Comparison of ENCODE assay signal across 1 cellular context in the genomic region with DNA sequence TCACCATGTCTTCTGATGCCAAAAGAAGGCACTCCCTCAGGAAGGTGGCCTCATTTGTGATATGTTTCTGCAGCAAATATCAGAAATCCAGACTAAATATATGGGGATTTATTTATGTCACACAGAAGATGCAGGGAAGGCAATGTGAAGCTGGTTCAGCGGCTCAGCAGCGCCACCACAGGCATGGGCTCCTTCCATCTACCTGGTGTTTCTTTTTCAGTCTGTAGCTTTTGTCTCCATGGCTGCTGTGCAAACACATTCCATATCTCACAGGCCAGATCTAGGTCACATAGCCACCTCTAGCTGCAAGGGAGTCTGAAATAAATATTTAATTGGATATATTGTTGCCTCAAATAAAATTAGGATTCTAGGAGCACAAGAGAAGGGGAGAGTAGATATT.
TF ChIP-seq lines count a peak whose summit lies in the region.

No MANE protein-coding gene starts in this region.

TF ChIP-seq in HepG2, 621 proteins besides CTCF, POLR2A, EP300 and RAD21:
- TF ChIP-seq, protein P1, sequence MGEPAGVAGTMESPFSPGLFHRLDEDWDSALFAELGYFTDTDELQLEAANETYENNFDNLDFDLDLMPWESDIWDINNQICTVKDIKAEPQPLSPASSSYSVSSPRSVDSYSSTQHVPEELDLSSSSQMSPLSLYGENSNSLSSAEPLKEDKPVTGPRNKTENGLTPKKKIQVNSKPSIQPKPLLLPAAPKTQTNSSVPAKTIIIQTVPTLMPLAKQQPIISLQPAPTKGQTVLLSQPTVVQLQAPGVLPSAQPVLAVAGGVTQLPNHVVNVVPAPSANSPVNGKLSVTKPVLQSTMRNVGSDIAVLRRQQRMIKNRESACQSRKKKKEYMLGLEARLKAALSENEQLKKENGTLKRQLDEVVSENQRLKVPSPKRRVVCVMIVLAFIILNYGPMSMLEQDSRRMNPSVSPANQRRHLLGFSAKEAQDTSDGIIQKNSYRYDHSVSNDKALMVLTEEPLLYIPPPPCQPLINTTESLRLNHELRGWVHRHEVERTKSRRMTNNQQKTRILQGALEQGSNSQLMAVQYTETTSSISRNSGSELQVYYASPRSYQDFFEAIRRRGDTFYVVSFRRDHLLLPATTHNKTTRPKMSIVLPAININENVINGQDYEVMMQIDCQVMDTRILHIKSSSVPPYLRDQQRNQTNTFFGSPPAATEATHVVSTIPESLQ (CRISPR knock-in tag; conservative IDR thresholded peaks at IDR 0.05) = no peak
- TF ChIP-seq, protein P2, sequence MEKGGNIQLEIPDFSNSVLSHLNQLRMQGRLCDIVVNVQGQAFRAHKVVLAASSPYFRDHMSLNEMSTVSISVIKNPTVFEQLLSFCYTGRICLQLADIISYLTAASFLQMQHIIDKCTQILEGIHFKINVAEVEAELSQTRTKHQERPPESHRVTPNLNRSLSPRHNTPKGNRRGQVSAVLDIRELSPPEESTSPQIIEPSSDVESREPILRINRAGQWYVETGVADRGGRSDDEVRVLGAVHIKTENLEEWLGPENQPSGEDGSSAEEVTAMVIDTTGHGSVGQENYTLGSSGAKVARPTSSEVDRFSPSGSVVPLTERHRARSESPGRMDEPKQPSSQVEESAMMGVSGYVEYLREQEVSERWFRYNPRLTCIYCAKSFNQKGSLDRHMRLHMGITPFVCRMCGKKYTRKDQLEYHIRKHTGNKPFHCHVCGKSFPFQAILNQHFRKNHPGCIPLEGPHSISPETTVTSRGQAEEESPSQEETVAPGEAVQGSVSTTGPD (CRISPR knock-in tag; IDR thresholded peaks at IDR 0.05) = no peak
- TF ChIP-seq YEATS4 (CRISPR knock-in tag; IDR thresholded peaks at IDR 0.05; ENCODE audit: borderline replicate concordance) (no peak), ZFAT (CRISPR knock-in tag; conservative IDR thresholded peaks at IDR 0.05) (no peak), ZNF569 (CRISPR knock-in tag; IDR thresholded peaks at IDR 0.05; ENCODE audit: borderline replicate concordance) (no peak), ZNF501 (CRISPR knock-in tag; IDR thresholded peaks at IDR 0.05) (no peak), ZFYVE20 (CRISPR knock-in tag; IDR thresholded peaks at IDR 0.05; ENCODE audit: borderline replicate concordance, low read depth) (no peak), ZNF713 (CRISPR knock-in tag; IDR thresholded peaks at IDR 0.05) (no peak), CEBPG (CRISPR knock-in tag; IDR thresholded peaks at IDR 0.05) (no peak), ETV5 (CRISPR knock-in tag; IDR thresholded peaks at IDR 0.05; ENCODE audit: borderline replicate concordance) (no peak), CEBPB (IDR thresholded peaks at IDR 0.05; ENCODE audit: borderline replicate concordance, low read depth, low read length) (no peak), SMARCC2 (IDR thresholded peaks at IDR 0.05) (no peak), CENPX (CRISPR knock-in tag; IDR thresholded peaks at IDR 0.05) (no peak)
- TF ChIP-seq, protein P3, sequence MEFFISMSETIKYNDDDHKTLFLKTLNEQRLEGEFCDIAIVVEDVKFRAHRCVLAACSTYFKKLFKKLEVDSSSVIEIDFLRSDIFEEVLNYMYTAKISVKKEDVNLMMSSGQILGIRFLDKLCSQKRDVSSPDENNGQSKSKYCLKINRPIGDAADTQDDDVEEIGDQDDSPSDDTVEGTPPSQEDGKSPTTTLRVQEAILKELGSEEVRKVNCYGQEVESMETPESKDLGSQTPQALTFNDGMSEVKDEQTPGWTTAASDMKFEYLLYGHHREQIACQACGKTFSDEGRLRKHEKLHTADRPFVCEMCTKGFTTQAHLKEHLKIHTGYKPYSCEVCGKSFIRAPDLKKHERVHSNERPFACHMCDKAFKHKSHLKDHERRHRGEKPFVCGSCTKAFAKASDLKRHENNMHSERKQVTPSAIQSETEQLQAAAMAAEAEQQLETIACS (CRISPR knock-in tag; IDR thresholded peaks at IDR 0.05) = no peak
- TF ChIP-seq, protein P4, sequence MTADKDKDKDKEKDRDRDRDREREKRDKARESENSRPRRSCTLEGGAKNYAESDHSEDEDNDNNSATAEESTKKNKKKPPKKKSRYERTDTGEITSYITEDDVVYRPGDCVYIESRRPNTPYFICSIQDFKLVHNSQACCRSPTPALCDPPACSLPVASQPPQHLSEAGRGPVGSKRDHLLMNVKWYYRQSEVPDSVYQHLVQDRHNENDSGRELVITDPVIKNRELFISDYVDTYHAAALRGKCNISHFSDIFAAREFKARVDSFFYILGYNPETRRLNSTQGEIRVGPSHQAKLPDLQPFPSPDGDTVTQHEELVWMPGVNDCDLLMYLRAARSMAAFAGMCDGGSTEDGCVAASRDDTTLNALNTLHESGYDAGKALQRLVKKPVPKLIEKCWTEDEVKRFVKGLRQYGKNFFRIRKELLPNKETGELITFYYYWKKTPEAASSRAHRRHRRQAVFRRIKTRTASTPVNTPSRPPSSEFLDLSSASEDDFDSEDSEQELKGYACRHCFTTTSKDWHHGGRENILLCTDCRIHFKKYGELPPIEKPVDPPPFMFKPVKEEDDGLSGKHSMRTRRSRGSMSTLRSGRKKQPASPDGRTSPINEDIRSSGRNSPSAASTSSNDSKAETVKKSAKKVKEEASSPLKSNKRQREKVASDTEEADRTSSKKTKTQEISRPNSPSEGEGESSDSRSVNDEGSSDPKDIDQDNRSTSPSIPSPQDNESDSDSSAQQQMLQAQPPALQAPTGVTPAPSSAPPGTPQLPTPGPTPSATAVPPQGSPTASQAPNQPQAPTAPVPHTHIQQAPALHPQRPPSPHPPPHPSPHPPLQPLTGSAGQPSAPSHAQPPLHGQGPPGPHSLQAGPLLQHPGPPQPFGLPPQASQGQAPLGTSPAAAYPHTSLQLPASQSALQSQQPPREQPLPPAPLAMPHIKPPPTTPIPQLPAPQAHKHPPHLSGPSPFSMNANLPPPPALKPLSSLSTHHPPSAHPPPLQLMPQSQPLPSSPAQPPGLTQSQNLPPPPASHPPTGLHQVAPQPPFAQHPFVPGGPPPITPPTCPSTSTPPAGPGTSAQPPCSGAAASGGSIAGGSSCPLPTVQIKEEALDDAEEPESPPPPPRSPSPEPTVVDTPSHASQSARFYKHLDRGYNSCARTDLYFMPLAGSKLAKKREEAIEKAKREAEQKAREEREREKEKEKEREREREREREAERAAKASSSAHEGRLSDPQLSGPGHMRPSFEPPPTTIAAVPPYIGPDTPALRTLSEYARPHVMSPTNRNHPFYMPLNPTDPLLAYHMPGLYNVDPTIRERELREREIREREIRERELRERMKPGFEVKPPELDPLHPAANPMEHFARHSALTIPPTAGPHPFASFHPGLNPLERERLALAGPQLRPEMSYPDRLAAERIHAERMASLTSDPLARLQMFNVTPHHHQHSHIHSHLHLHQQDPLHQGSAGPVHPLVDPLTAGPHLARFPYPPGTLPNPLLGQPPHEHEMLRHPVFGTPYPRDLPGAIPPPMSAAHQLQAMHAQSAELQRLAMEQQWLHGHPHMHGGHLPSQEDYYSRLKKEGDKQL (CRISPR knock-in tag; IDR thresholded peaks at IDR 0.05; ENCODE audit: low read depth) = no peak
